In genomic region chr1:52119722-52120121, GRCh38 we compare ENCODE assay signal across 23 cellular contexts.
"Had no signal": no experiment of that assay in that cellular context is flagged by ENCODE, and none has a peak within 500 bp of the region (broad histone marks: within the 10 kb centered on the region; RNA-seq: fewer than 3 reads in every experiment).

No MANE protein-coding gene starts in this region.

- H3K9me3 ChIP-seq: adrenal gland, heart right ventricle, pancreas, testis, upper lobe of left lung had no signal

- H3K4me3 Mint-ChIP-seq: activated CD4-positive, alpha-beta T cell treated with anti-CD3 and anti-CD28 coated beads, Interleukin-2, amount 10 ng/mL, durations not matched to agents 7 days and 5 days; activated naive CD8-positive, alpha-beta T cell; activated T-cell treated with anti-CD3 and anti-CD28 coated beads, Interleukin-2, amount 50 U/mL, for 24 hours; natural killer cell treated with Interleukin-12 subunit alpha and Interleukin-12 subunit beta and Interleukin-15 and Interleukin-18, amount 100 ng/mL, for 72 hours; stimulated activated naive B cell treated with anti-CD40 and anti-IgM and Interleukin-4, amounts not matched to agents 10 μg/mL and 1 μg/mL and 100 μg/mL, for 72 hours had no signal

- H3K9me3 Mint-ChIP-seq: activated CD4-positive, alpha-beta T cell treated with anti-CD3 and anti-CD28 coated beads, Interleukin-2, amount 10 ng/mL, durations not matched to agents 7 days and 5 days; activated T-cell treated with anti-CD3 and anti-CD28 coated beads, Interleukin-2, amount 50 U/mL, for 24 hours; activated T-helper 2 cell treated with anti-CD3 and anti-CD28 coated beads, Interferon-gamma antibody, Interleukin-2, Interleukin-4, amounts not matched to agents 10 μg/mL and 5 μg/mL and 100 μg/mL, durations not matched to agents 14 hours and 24 hours and 36 hours; natural killer cell treated with Interleukin-12 subunit alpha and Interleukin-12 subunit beta and Interleukin-15 and Interleukin-18, amount 100 ng/mL, for 72 hours; stimulated activated naive B cell treated with anti-CD40 and anti-IgM and Interleukin-4, amounts not matched to agents 10 μg/mL and 1 μg/mL and 100 μg/mL, for 72 hours had no signal

- ATAC-seq: heart right ventricle; left ventricle myocardium superior; natural killer cell treated with Interleukin-12 subunit alpha and Interleukin-12 subunit beta and Interleukin-15 and Interleukin-18, amount 100 ng/mL, for 72 hours; sciatic nerve; SK-N-SH treated with all-trans-retinoic acid at 6 μM for 48 hours; stimulated activated naive B cell treated with anti-CD40 and anti-IgM and Interleukin-4, amounts not matched to agents 10 μg/mL and 1 μg/mL and 100 μg/mL, for 72 hours had no signal

- H3K27me3 Mint-ChIP-seq: activated naive CD8-positive, alpha-beta T cell; stimulated activated naive B cell treated with anti-CD40 and anti-IgM and Interleukin-4, amounts not matched to agents 10 μg/mL and 1 μg/mL and 100 μg/mL, for 72 hours had no signal

- H3K27ac Mint-ChIP-seq: activated CD4-positive, alpha-beta T cell treated with anti-CD3 and anti-CD28 coated beads, Interleukin-2, amount 10 ng/mL, durations not matched to agents 7 days and 5 days; activated naive CD8-positive, alpha-beta T cell; activated T-cell treated with anti-CD3 and anti-CD28 coated beads, Interleukin-2, amount 50 U/mL, for 24 hours; activated T-helper 2 cell treated with anti-CD3 and anti-CD28 coated beads, Interferon-gamma antibody, Interleukin-2, Interleukin-4, amounts not matched to agents 10 μg/mL and 5 μg/mL and 100 μg/mL, durations not matched to agents 14 hours and 24 hours and 36 hours; natural killer cell treated with Interleukin-12 subunit alpha and Interleukin-12 subunit beta and Interleukin-15 and Interleukin-18, amount 100 ng/mL, for 72 hours; stimulated activated naive B cell treated with anti-CD40 and anti-IgM and Interleukin-4, amounts not matched to agents 10 μg/mL and 1 μg/mL and 100 μg/mL, for 72 hours had no signal

- DNase-seq: activated CD4-positive, alpha-beta T cell treated with anti-CD3 and anti-CD28 coated beads, Interleukin-2, amount 10 ng/mL, durations not matched to agents 7 days and 5 days; activated CD4-positive, CD25-positive, alpha-beta regulatory T cell treated with anti-CD3 and anti-CD28 coated beads, Interleukin-2, amount 50 U/mL, for 72 hours; activated naive CD4-positive, alpha-beta T cell; activated T-cell treated with anti-CD3 and anti-CD28 coated beads, Interleukin-2, amount 50 U/mL, for 24 hours; adrenal gland; cerebellar nuclear complex; cortex of kidney; heart right ventricle; left ventricle myocardium superior; mammary epithelial cell; pancreas; small intestine; stimulated activated CD4-positive, alpha-beta T cell treated with anti-CD3 and anti-CD28 coated beads, Interleukin-15, amount 100 ng/mL, for 24 hours; stimulated activated CD8-positive, alpha-beta memory T cell treated with anti-CD3 and anti-CD28 coated beads, Interleukin-4, amount 100 ng/mL, for 48 hours; stimulated activated naive B cell treated with anti-CD40 and anti-IgM and Interleukin-4, amounts not matched to agents 10 μg/mL and 1 μg/mL and 100 μg/mL, for 72 hours; testis; upper lobe of left lung had no signal

- H3K27ac ChIP-seq: adrenal gland, heart right ventricle, pancreas, testis, upper lobe of left lung, VCaP had no signal

- H3K27me3 ChIP-seq: adrenal gland, pancreas, testis, upper lobe of left lung had no signal

- H3K4me1 Mint-ChIP-seq: stimulated activated naive B cell treated with anti-CD40 and anti-IgM and Interleukin-4, amounts not matched to agents 10 μg/mL and 1 μg/mL and 100 μg/mL, for 72 hours had no signal

- H3K4me1 ChIP-seq: adrenal gland, heart right ventricle, testis, upper lobe of left lung had no signal

- H3K4me3 ChIP-seq: adrenal gland, heart right ventricle, pancreas, testis, upper lobe of left lung had no signal

- H3K36me3 Mint-ChIP-seq: activated naive CD8-positive, alpha-beta T cell; natural killer cell treated with Interleukin-12 subunit alpha and Interleukin-12 subunit beta and Interleukin-15 and Interleukin-18, amount 100 ng/mL, for 72 hours; stimulated activated naive B cell treated with anti-CD40 and anti-IgM and Interleukin-4, amounts not matched to agents 10 μg/mL and 1 μg/mL and 100 μg/mL, for 72 hours had no signal

- H3K36me3 ChIP-seq: adrenal gland, heart right ventricle, pancreas, upper lobe of left lung had no signal
